In the genomic region with DNA sequence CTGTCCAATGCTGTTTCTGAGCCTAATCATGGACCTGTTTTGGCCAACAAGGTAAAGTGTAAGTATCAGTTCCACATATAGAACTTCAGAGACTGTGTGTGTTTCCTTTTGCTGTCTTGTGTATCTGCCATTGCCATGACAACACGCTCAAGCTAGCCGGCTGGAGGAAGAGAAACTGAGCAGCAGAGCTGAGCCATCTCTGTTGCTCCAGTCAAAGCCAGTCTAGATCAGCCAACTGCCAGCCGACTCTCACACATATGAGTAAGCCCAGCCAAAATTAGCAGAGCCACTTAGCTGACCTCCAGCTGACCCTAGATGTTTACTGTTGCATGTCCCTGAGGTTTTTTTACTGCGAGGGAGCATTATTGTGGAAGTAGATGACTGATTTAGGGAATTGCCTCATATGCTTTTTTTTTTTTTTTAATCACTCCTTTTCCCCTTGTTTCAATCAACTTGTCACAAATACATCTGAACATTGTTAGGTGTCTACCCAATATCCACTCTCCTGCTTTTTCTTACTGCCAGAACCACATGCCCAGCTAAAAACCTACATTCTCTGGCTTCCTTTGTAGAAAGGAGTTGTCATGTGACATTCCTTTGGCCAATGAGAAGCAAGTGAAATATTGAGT, we compare ENCODE assay signal across 8 cellular contexts.
DNase-seq lines count a peak whose midpoint lies in the region; ATAC-seq and TF ChIP-seq lines count a peak whose summit lies in the region.

No MANE protein-coding gene starts in this region.

- peaks cover 30% of the 10 kb centered on the region for H3K4me1 Mint-ChIP-seq in activated T-helper 17 cell treated with anti-CD3 and anti-CD28 coated beads, Interleukin-2, amount 50 U/mL, for 72 hours
- H3K4me1 Mint-ChIP-seq in stimulated activated memory B cell treated with anti-CD40 and anti-IgM and Interleukin-4, amounts not matched to agents 10 μg/mL and 1 μg/mL and 100 μg/mL, for 72 hours = peaks cover 39% of the 10 kb centered on the region

- H3K27me3 Mint-ChIP-seq in activated T-helper 17 cell treated with anti-CD3 and anti-CD28 coated beads, Interleukin-2, amount 50 U/mL, for 72 hours = no peaks in the 10 kb centered on the region
- H3K27me3 Mint-ChIP-seq in stimulated activated memory B cell treated with anti-CD40 and anti-IgM and Interleukin-4, amounts not matched to agents 10 μg/mL and 1 μg/mL and 100 μg/mL, for 72 hours = peaks cover 8% of the 10 kb centered on the region

- in situ Hi-C loops in GM13977 (cut with MboI; ENCODE audit: low pct_unique_long_range_greater_than_20kb, low sequenced_read_pairs, unreplicated experiment) = no loop called here

- DNase-seq in GM13977 (ENCODE audit: low spot score) (peak; percentile 77), NCI-H82 treated with DMSO at 0.1 percent for 48 hours (lab: John Stamatoyannopoulos, UW; ENCODE audit: unreplicated experiment) (no peak), superior temporal gyrus (ENCODE audit: extremely low spot score) (no peak), mucosa of gallbladder (ENCODE audit: low spot score) (no peak)

- no peaks in the 10 kb centered on the region for H3K36me3 Mint-ChIP-seq in activated T-helper 17 cell treated with anti-CD3 and anti-CD28 coated beads, Interleukin-2, amount 50 U/mL, for 72 hours (ENCODE audit: low read depth)
- H3K36me3 Mint-ChIP-seq in stimulated activated memory B cell treated with anti-CD40 and anti-IgM and Interleukin-4, amounts not matched to agents 10 μg/mL and 1 μg/mL and 100 μg/mL, for 72 hours = peaks cover 7% of the 10 kb centered on the region

- peak overlapping the region; percentile 73 for H3K27ac Mint-ChIP-seq in activated T-helper 17 cell treated with anti-CD3 and anti-CD28 coated beads, Interleukin-2, amount 50 U/mL, for 72 hours
- peak overlapping the region; percentile 79 for H3K27ac Mint-ChIP-seq in stimulated activated memory B cell treated with anti-CD40 and anti-IgM and Interleukin-4, amounts not matched to agents 10 μg/mL and 1 μg/mL and 100 μg/mL, for 72 hours

- ATAC-seq in GM21423 (IDR thresholded peaks at IDR 0.05; ENCODE audit: unreplicated experiment) (peak; percentile 89), HG03558 (IDR thresholded peaks at IDR 0.05; ENCODE audit: extremely low read depth, unreplicated experiment) (peak; percentile 94)
- ATAC-seq in activated T-helper 17 cell treated with anti-CD3 and anti-CD28 coated beads, Interleukin-2, amount 50 U/mL, for 72 hours (replicated peaks) = peak; percentile 93
- ATAC-seq in stimulated activated memory B cell treated with anti-CD40 and anti-IgM and Interleukin-4, amounts not matched to agents 10 μg/mL and 1 μg/mL and 100 μg/mL, for 72 hours = peak; percentile 97

- peak overlapping the region; percentile 17 for H3K4me3 Mint-ChIP-seq in activated T-helper 17 cell treated with anti-CD3 and anti-CD28 coated beads, Interleukin-2, amount 50 U/mL, for 72 hours
- H3K4me3 Mint-ChIP-seq in stimulated activated memory B cell treated with anti-CD40 and anti-IgM and Interleukin-4, amounts not matched to agents 10 μg/mL and 1 μg/mL and 100 μg/mL, for 72 hours = no peak overlapping the region

- no peak for TF ChIP-seq CTCF in GM13977 (IDR thresholded peaks at IDR 0.05; ENCODE audit: extremely low read depth, insufficient read depth, missing control alignments)

- H3K9me3 Mint-ChIP-seq in activated T-helper 17 cell treated with anti-CD3 and anti-CD28 coated beads, Interleukin-2, amount 50 U/mL, for 72 hours = peaks cover 3% of the 10 kb centered on the region
- H3K9me3 Mint-ChIP-seq in stimulated activated memory B cell treated with anti-CD40 and anti-IgM and Interleukin-4, amounts not matched to agents 10 μg/mL and 1 μg/mL and 100 μg/mL, for 72 hours = peaks cover 11% of the 10 kb centered on the region
